ENCODE assay signal across 7 cellular contexts in genomic region chr2:17068016-17068415, GRCh38.
"Had no signal": no experiment of that assay in that cellular context is flagged by ENCODE, and none has a peak within 500 bp of the region (broad histone marks: within the 10 kb centered on the region; RNA-seq: fewer than 3 reads in every experiment).

No MANE protein-coding gene starts in this region.

- H3K27ac Mint-ChIP-seq: IgD-negative memory B cell had no signal

- DNase-seq: IMR-90, KBM-7, KG1 had no signal

- FAIRE-seq: HepG2, HTR-8/SVneo, K562 had no signal

- H3K4me1 Mint-ChIP-seq: IgD-negative memory B cell had no signal

- H3K4me3 Mint-ChIP-seq: IgD-negative memory B cell had no signal

- H3K27me3 Mint-ChIP-seq: IgD-negative memory B cell had no signal
